ENCODE assay signal across 1 cellular context in the genomic region with DNA sequence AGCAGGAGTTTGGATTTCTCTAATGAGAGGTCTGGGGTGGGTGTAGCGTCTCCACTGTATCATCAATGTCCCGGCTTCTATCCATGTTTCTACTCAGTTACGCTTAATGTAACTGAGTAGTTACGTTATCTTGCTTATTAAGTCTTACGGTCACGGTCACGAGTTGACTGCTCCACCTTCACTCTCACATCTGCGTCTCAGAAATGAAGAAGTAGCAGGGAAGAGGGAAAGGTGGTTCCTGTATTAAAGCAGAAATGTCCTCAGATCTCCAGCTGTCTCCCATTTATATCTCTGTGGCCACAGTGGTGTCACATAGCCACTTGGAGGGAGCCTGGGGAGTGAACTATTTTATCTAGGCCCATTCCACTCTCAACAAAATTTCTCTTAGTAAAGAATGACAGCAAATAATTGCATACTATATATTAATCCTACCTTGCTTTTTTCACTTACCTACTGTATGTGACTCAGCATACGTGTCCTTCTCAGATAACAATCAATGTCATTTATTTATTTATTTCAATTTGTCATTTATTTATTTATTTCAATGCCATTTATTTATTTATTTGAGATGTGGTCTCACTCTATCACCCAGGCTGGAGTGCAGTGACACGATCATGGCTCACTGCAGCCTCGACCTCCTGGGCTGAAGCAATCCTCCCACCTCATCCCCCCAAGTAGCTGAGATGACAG.
TF ChIP-seq lines count a peak whose summit lies in the region.

No MANE protein-coding gene starts in this region.

TF ChIP-seq in K562, 482 proteins besides CTCF, POLR2A, EP300 and RAD21 (continued from another document):
- no peak for TF ChIP-seq ELF1 (tag; IDR thresholded peaks at IDR 0.05)
- TF ChIP-seq GTF2F1 (IDR thresholded peaks at IDR 0.05; ENCODE audit: low read depth, low read length): no peak
- no peak for TF ChIP-seq ADNP (tag; IDR thresholded peaks at IDR 0.05)
- TF ChIP-seq, protein P1, sequence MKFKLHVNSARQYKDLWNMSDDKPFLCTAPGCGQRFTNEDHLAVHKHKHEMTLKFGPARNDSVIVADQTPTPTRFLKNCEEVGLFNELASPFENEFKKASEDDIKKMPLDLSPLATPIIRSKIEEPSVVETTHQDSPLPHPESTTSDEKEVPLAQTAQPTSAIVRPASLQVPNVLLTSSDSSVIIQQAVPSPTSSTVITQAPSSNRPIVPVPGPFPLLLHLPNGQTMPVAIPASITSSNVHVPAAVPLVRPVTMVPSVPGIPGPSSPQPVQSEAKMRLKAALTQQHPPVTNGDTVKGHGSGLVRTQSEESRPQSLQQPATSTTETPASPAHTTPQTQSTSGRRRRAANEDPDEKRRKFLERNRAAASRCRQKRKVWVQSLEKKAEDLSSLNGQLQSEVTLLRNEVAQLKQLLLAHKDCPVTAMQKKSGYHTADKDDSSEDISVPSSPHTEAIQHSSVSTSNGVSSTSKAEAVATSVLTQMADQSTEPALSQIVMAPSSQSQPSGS (CRISPR knock-in tag; IDR thresholded peaks at IDR 0.05): no peak
- TF ChIP-seq ZFX (CRISPR knock-in tag; IDR thresholded peaks at IDR 0.05): no peak
- TF ChIP-seq, protein P2, sequence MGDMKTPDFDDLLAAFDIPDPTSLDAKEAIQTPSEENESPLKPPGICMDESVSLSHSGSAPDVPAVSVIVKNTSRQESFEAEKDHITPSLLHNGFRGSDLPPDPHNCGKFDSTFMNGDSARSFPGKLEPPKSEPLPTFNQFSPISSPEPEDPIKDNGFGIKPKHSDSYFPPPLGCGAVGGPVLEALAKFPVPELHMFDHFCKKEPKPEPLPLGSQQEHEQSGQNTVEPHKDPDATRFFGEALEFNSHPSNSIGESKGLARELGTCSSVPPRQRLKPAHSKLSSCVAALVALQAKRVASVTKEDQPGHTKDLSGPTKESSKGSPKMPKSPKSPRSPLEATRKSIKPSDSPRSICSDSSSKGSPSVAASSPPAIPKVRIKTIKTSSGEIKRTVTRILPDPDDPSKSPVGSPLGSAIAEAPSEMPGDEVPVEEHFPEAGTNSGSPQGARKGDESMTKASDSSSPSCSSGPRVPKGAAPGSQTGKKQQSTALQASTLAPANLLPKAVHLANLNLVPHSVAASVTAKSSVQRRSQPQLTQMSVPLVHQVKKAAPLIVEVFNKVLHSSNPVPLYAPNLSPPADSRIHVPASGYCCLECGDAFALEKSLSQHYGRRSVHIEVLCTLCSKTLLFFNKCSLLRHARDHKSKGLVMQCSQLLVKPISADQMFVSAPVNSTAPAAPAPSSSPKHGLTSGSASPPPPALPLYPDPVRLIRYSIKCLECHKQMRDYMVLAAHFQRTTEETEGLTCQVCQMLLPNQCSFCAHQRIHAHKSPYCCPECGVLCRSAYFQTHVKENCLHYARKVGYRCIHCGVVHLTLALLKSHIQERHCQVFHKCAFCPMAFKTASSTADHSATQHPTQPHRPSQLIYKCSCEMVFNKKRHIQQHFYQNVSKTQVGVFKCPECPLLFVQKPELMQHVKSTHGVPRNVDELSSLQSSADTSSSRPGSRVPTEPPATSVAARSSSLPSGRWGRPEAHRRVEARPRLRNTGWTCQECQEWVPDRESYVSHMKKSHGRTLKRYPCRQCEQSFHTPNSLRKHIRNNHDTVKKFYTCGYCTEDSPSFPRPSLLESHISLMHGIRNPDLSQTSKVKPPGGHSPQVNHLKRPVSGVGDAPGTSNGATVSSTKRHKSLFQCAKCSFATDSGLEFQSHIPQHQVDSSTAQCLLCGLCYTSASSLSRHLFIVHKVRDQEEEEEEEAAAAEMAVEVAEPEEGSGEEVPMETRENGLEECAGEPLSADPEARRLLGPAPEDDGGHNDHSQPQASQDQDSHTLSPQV (IDR thresholded peaks at IDR 0.05): 0 out of 2 replicates have a peak, but pooled peaks have one; percentile 38
- TF ChIP-seq, protein P3, sequence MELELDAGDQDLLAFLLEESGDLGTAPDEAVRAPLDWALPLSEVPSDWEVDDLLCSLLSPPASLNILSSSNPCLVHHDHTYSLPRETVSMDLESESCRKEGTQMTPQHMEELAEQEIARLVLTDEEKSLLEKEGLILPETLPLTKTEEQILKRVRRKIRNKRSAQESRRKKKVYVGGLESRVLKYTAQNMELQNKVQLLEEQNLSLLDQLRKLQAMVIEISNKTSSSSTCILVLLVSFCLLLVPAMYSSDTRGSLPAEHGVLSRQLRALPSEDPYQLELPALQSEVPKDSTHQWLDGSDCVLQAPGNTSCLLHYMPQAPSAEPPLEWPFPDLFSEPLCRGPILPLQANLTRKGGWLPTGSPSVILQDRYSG (tag; conservative IDR thresholded peaks at IDR 0.05; ENCODE audit: low read depth): 0 out of 2 replicates have a peak, but pooled peaks have one; percentile 10
- TF ChIP-seq RFX1 (IDR thresholded peaks at IDR 0.05): no peak
- TF ChIP-seq MTA2 (IDR thresholded peaks at IDR 0.05; ENCODE audit: low read depth): peak; percentile 31; the same call in 1 of the 2 replicates
- no peak for TF ChIP-seq HCFC1 (IDR thresholded peaks at IDR 0.05; ENCODE audit: low read depth, low read length)
- no peak for TF ChIP-seq TCFL5 (CRISPR knock-in tag; conservative IDR thresholded peaks at IDR 0.05)
- TF ChIP-seq, protein P4, sequence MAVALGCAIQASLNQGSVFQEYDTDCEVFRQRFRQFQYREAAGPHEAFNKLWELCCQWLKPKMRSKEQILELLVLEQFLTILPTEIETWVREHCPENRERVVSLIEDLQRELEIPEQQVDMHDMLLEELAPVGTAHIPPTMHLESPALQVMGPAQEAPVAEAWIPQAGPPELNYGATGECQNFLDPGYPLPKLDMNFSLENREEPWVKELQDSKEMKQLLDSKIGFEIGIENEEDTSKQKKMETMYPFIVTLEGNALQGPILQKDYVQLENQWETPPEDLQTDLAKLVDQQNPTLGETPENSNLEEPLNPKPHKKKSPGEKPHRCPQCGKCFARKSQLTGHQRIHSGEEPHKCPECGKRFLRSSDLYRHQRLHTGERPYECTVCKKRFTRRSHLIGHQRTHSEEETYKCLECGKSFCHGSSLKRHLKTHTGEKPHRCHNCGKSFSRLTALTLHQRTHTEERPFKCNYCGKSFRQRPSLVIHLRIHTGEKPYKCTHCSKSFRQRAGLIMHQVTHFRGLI (CRISPR knock-in tag; IDR thresholded peaks at IDR 0.05): no peak
- peak; percentile 69; the same call in 1 of the 2 replicates for TF ChIP-seq ZSCAN29 (IDR thresholded peaks at IDR 0.05)
- TF ChIP-seq, protein P5, sequence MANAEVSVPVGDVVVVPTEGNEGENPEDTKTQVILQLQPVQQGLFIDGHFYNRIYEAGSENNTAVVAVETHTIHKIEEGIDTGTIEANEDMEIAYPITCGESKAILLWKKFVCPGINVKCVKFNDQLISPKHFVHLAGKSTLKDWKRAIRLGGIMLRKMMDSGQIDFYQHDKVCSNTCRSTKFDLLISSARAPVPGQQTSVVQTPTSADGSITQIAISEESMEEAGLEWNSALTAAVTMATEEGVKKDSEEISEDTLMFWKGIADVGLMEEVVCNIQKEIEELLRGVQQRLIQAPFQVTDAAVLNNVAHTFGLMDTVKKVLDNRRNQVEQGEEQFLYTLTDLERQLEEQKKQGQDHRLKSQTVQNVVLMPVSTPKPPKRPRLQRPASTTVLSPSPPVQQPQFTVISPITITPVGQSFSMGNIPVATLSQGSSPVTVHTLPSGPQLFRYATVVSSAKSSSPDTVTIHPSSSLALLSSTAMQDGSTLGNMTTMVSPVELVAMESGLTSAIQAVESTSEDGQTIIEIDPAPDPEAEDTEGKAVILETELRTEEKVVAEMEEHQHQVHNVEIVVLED (CRISPR knock-in tag; IDR thresholded peaks at IDR 0.05): no peak
- no peak for TF ChIP-seq NCOA4 (IDR thresholded peaks at IDR 0.05; ENCODE audit: partially characterized antibody)
- no peak for TF ChIP-seq TAF7 (tag; IDR thresholded peaks at IDR 0.05)
- no peak for TF ChIP-seq IFI16 (CRISPR knock-in tag; IDR thresholded peaks at IDR 0.05)
- no peak for TF ChIP-seq EHMT2 (IDR thresholded peaks at IDR 0.05)
- TF ChIP-seq CXXC5 (CRISPR knock-in tag; IDR thresholded peaks at IDR 0.05): 0 out of 2 replicates have a peak, but pooled peaks have one; percentile 9
- TF ChIP-seq, protein P6, sequence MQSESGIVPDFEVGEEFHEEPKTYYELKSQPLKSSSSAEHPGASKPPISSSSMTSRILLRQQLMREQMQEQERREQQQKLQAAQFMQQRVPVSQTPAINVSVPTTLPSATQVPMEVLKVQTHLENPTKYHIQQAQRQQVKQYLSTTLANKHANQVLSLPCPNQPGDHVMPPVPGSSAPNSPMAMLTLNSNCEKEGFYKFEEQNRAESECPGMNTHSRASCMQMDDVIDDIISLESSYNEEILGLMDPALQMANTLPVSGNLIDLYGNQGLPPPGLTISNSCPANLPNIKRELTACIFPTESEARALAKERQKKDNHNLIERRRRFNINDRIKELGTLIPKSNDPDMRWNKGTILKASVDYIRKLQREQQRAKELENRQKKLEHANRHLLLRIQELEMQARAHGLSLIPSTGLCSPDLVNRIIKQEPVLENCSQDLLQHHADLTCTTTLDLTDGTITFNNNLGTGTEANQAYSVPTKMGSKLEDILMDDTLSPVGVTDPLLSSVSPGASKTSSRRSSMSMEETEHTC (IDR thresholded peaks at IDR 0.05): 0 out of 2 replicates have a peak, but pooled peaks have one; percentile 52
